In genomic region chr11:94849836-94850235, GRCh38 we compare ENCODE assay signal across 15 cellular contexts.
A peak's percentile ranks its signal among the peaks of the same experiment; 100 is the strongest.
DNase-seq lines count a peak whose midpoint lies in the region; ATAC-seq, FAIRE-seq and TF ChIP-seq lines count a peak whose summit lies in the region.
"Had no signal": no experiment of that assay in that cellular context is flagged by ENCODE, and none has a peak within 500 bp of the region (broad histone marks: within the 10 kb centered on the region; RNA-seq: fewer than 3 reads in every experiment).

No MANE protein-coding gene starts in this region.

- BruUV-seq in A673 (replicated peaks; lab: Mats Ljungman, UMichigan): no TSS peak

- H3K27ac ChIP-seq in A673 (ENCODE audit: low read depth, low read length, poor library complexity, severe bottlenecking): peak overlapping the region; percentile 17
- H3K27ac ChIP-seq in GM23248: no peak overlapping the region
- H3K27ac ChIP-seq in small intestine (ENCODE audit: low read depth in 1 of 2, low read length in 1 of 2): no peak overlapping the region

- H3K9me2 ChIP-seq in GM23248 (ENCODE audit: insufficient read depth): no peaks in the 10 kb centered on the region

- TF ChIP-seq CTCF in A673 (conservative IDR thresholded peaks at IDR 0.05; ENCODE audit: low read depth, low read length): no peak
- no peak for TF ChIP-seq CTCF in foreskin fibroblast (IDR thresholded peaks at IDR 0.05; ENCODE audit: low read depth, low read length)

- no peaks in the 10 kb centered on the region for H3K27me3 ChIP-seq in A673 (replicated peaks; ENCODE audit: insufficient read depth, low read depth, low read length, poor library complexity)
- no peaks in the 10 kb centered on the region for H3K27me3 ChIP-seq in GM23248 (replicated peaks; ENCODE audit: insufficient read depth)
- no peaks in the 10 kb centered on the region for H3K27me3 ChIP-seq in adipocyte (replicated peaks; ENCODE audit: control insufficient read depth, insufficient read depth, low read length)
- H3K27me3 ChIP-seq in small intestine (ENCODE audit: control insufficient read depth in 2 of 2, insufficient read depth in 2 of 2, low read length in 2 of 2): no peaks in the 10 kb centered on the region

- H3K9me3 ChIP-seq in A673 (ENCODE audit: low read depth, low read length, poor library complexity, severe bottlenecking) (no peaks in the 10 kb centered on the region), GM23248 (ENCODE audit: low read depth) (no peaks in the 10 kb centered on the region), adipocyte (ENCODE audit: control insufficient read depth, low read length) (no peaks in the 10 kb centered on the region), small intestine (ENCODE audit: control insufficient read depth, low read depth) (no peaks in the 10 kb centered on the region)

- H3K79me2 ChIP-seq in GM23248 (ENCODE audit: insufficient read depth): peaks cover 40% of the 10 kb centered on the region

- no peak overlapping the region for H3K4me3 ChIP-seq in A673 (ENCODE audit: low read depth, low read length, poor library complexity, severe bottlenecking)
- H3K4me3 ChIP-seq in GM23248: no peak overlapping the region
- H3K4me3 ChIP-seq in adipocyte (ENCODE audit: low read length): no peak overlapping the region
- no peak overlapping the region for H3K4me3 ChIP-seq in foreskin fibroblast (ENCODE audit: low read depth in 1 of 2, low read length in 2 of 2)
- no peak overlapping the region for H3K4me3 ChIP-seq in small intestine (ENCODE audit: low read depth in 1 of 2, low read length in 2 of 2)
- H3K4me3 ChIP-seq: GM12878 had no signal

- H3K36me3 ChIP-seq in A673 (ENCODE audit: insufficient read depth, low read length, poor library complexity, severe bottlenecking) (peaks cover 25% of the 10 kb centered on the region), GM23248 (ENCODE audit: low read depth) (peaks cover 40% of the 10 kb centered on the region; the same call in 1 of the 2 replicates), adipocyte (ENCODE audit: control insufficient read depth, insufficient read depth, low read length, severe bottlenecking) (peaks cover 76% of the 10 kb centered on the region), small intestine (ENCODE audit: control insufficient read depth in 2 of 2, insufficient read depth in 2 of 2, low read length in 2 of 2) (no peaks in the 10 kb centered on the region)

- H3K9ac ChIP-seq in GM23248 (no peak overlapping the region), adipocyte (ENCODE audit: low read length) (no peak overlapping the region)

- CTCF ChIA-PET in A673 (lab: Charles Lee): no interaction called here

- intact Hi-C loops in A673 (cut with micrococcal nuclease; ENCODE audit: unreplicated experiment): no loop called here

- peak; percentile 76 for DNase-seq in A673 (ENCODE audit: low spot score)
- DNase-seq in GM23248: peak; percentile 28
- peak; percentile 65 for DNase-seq in adipocyte (ENCODE audit: low read depth)
- DNase-seq in foreskin fibroblast: peak; percentile 14 to 67
- no peak for DNase-seq in KG1 (lab: John Stamatoyannopoulos, UW)
- DNase-seq in small intestine: no peak
- DNase-seq: activated CD4-positive, alpha-beta T cell treated with anti-CD3 and anti-CD28 coated beads, Interleukin-2, amount 50 U/mL, for 1 hour; aorta; dermis blood vessel endothelial cell; NCI-H2029 treated with DMSO at 0.1 percent for 48 hours; NCI-H524 treated with DMSO at 0.1 percent for 48 hours; retina had no signal

- H4K20me1 ChIP-seq in GM23248 (ENCODE audit: insufficient read depth): no peaks in the 10 kb centered on the region

- no peak overlapping the region for H3K4me2 ChIP-seq in GM23248 (ENCODE audit: unreplicated experiment)

- no peak overlapping the region for H2AFZ ChIP-seq in GM23248

- peaks cover 4% of the 10 kb centered on the region for H3F3A ChIP-seq in GM23248 (ENCODE audit: insufficient read depth)

- H3K4me1 ChIP-seq in A673 (ENCODE audit: insufficient read depth, low read length, poor library complexity, severe bottlenecking) (peaks cover 8% of the 10 kb centered on the region), GM23248 (ENCODE audit: insufficient read depth) (no peaks in the 10 kb centered on the region), adipocyte (ENCODE audit: control insufficient read depth, insufficient read depth, low read length) (peaks cover 6% of the 10 kb centered on the region), small intestine (ENCODE audit: control insufficient read depth in 2 of 2, insufficient read depth in 1 of 2, low read depth in 1 of 2, low read length in 1 of 2) (peaks cover 0 to 3% of the 10 kb centered on the region in 2 donors)

- POLR2A ChIA-PET in A673 (lab: Charles Lee; ENCODE audit: low non-redundant PET): no interaction called here

- in situ Hi-C loops in GM23248 (cut with MboI): no loop called here

- ATAC-seq in GM18498 (IDR thresholded peaks at IDR 0.05; ENCODE audit: unreplicated experiment) (no peak), GM21529 (IDR thresholded peaks at IDR 0.05; ENCODE audit: unreplicated experiment) (no peak)
- ATAC-seq: GM12878 had no signal

- 61 to 63% methylated on average over 9 of the region's 9 CpGs for WGBS in GM23248 (ENCODE audit: low coverage in 1 of 2, low lambda C conversion rate in 2 of 2, missing lambda C conversion rate in 2 of 2), 2 experiments
- WGBS in small intestine, 3 donors: 84 to 91% (median 87%) methylated on average over 9 of the region's 9 CpGs

- no peak for FAIRE-seq in small intestine (lab: Jason Lieb, UNC)
- FAIRE-seq: GM12878 had no signal

Comparison
In these comparisons a context has a peak if more than half of its experiments do, and no peak if none do; other contexts are left out.
1. DNase-seq: peak in A673 (single experiment), GM23248 (single experiment), adipocyte (single experiment) and foreskin fibroblast (2 of 2); none in KG1 (single experiment) and small intestine (single experiment).